Comparison of ENCODE assay signal across 8 cellular contexts in genomic region chrX:96683997-96684338, GRCh38. TPM values are rescaled to one million over a fixed set of nuclear protein-coding genes. Genes with fewer than 3 reads are reported as not detected.
DNase-seq lines count a peak whose midpoint lies in the region; ATAC-seq, FAIRE-seq and TF ChIP-seq lines count a peak whose summit lies in the region.

No MANE protein-coding gene starts in this region.

- H3K36me3 ChIP-seq in HAP-1 (replicated peaks) (no peaks in the 10 kb centered on the region), HepG2 (replicated peaks in 1 of 2; ENCODE audit: control insufficient read depth in 1 of 2, insufficient read depth in 2 of 2, low read length in 2 of 2) (no peaks in the 10 kb centered on the region)

- no peak for TF ChIP-seq RAD21 in HepG2 (CRISPR knock-in tag; IDR thresholded peaks at IDR 0.05)

- CTCF ChIA-PET in Calu3 (lab: Charles Lee): interaction anchor here (0.9 kb wide), 1 partner anchor 74 kb away, joined by 4 read pairs; no protein-coding TSS in a partner anchor
- CTCF ChIA-PET in activated CD8-positive, alpha-beta T cell treated with anti-CD3 and anti-CD28 coated beads for 36 hours (lab: Charles Lee): no interaction called here
- CTCF ChIA-PET in HepG2 (lab: Yijun Ruan, JAX; ENCODE audit: low intra/inter-chr PET ratio, low total read pairs): no interaction called here

- H3K9me3 Mint-ChIP-seq in Calu3 (ENCODE audit: low read depth, unreplicated experiment): no peaks in the 10 kb centered on the region
- H3K9me3 Mint-ChIP-seq in activated CD8-positive, alpha-beta T cell treated with anti-CD3 and anti-CD28 coated beads for 36 hours: no peaks in the 10 kb centered on the region

- H3K9ac ChIP-seq in HepG2 (ENCODE audit: insufficient read depth, low read depth, low read length): peak overlapping the region; percentile 63; the same call in 1 of the 2 replicates

- peaks cover 18% of the 10 kb centered on the region for H3K4me1 ChIP-seq in HAP-1
- H3K4me1 ChIP-seq in HepG2 (ENCODE audit: insufficient read depth, low read length): peaks cover 13% of the 10 kb centered on the region; the same call in 1 of the 2 replicates

- H3K27ac ChIP-seq in HepG2 (ENCODE audit: extremely low read length, insufficient read depth, low read length): peak overlapping the region; percentile 34

- H3K4me1 Mint-ChIP-seq in Calu3 (ENCODE audit: low read depth, unreplicated experiment): peaks cover 5% of the 10 kb centered on the region
- peaks cover 29% of the 10 kb centered on the region for H3K4me1 Mint-ChIP-seq in activated CD8-positive, alpha-beta T cell treated with anti-CD3 and anti-CD28 coated beads for 36 hours (ENCODE audit: low read depth)

- 22% methylated on average over 8 of the region's 8 CpGs for WGBS in HepG2 (ENCODE audit: low lambda C conversion rate)
- WGBS in lower leg skin, 2 donors: 21 to 31% methylated on average over 8 of the region's 8 CpGs

- intact Hi-C loops in Calu3 (cut with micrococcal nuclease; ENCODE audit: unreplicated experiment): loop anchor here (10.0 kb wide), 1 partner anchor 279 kb away; no protein-coding TSS in a partner anchor
- intact Hi-C loops in activated CD8-positive, alpha-beta T cell treated with anti-CD3 and anti-CD28 coated beads for 36 hours (cut with micrococcal nuclease): no loop called here
- intact Hi-C loops in HepG2 (cut with micrococcal nuclease; ENCODE audit: unreplicated experiment): loop anchor here (5.0 kb wide), 1 partner anchor 38 kb away; no protein-coding TSS in a partner anchor
- intact Hi-C loops in lower leg skin (cut with DNase I; ENCODE audit: low total_unique reads): no loop called here

- H3K4me2 ChIP-seq in HepG2 (ENCODE audit: low read depth, low read length): peak overlapping the region; percentile 78

- H3K9me3 ChIP-seq in HAP-1 (no peaks in the 10 kb centered on the region), HepG2 (ENCODE audit: low read length) (no peaks in the 10 kb centered on the region)

- ATAC-seq in activated CD8-positive, alpha-beta T cell treated with anti-CD3 and anti-CD28 coated beads for 36 hours: no peak
- ATAC-seq in HepG2 (no peak), GM19397 (IDR thresholded peaks at IDR 0.05; ENCODE audit: unreplicated experiment) (no peak)

- no peak overlapping the region for H2AFZ ChIP-seq in HepG2 (ENCODE audit: low read length)

- no peaks in the 10 kb centered on the region for H3K27me3 ChIP-seq in HAP-1 (ENCODE audit: low read depth)
- no peaks in the 10 kb centered on the region; a peak in 1 of 5 replicates for H3K27me3 ChIP-seq in HepG2 (ENCODE audit: control insufficient read depth in 1 of 2, insufficient read depth in 2 of 2, low read length in 2 of 2)

- H3K27ac Mint-ChIP-seq in Calu3 (ENCODE audit: unreplicated experiment): peak overlapping the region; percentile 93
- no peak overlapping the region for H3K27ac Mint-ChIP-seq in activated CD8-positive, alpha-beta T cell treated with anti-CD3 and anti-CD28 coated beads for 36 hours

- TF ChIP-seq CTCF in Calu3 (IDR thresholded peaks at IDR 0.05; ENCODE audit: unreplicated experiment): no peak
- TF ChIP-seq CTCF in activated CD8-positive, alpha-beta T cell treated with anti-CD3 and anti-CD28 coated beads for 36 hours (IDR thresholded peaks at IDR 0.05): no peak
- no peak for TF ChIP-seq CTCF in HepG2 (CRISPR knock-in tag; IDR thresholded peaks at IDR 0.05)
- no peak for TF ChIP-seq CTCF in lower leg skin (IDR thresholded peaks at IDR 0.05)

- H4K20me1 ChIP-seq in HepG2 (ENCODE audit: insufficient read depth, low read length): no peaks in the 10 kb centered on the region

- POLR2A ChIA-PET in activated CD8-positive, alpha-beta T cell treated with anti-CD3 and anti-CD28 coated beads for 36 hours (lab: Charles Lee): no interaction called here
- POLR2A ChIA-PET in HepG2 (lab: Yijun Ruan, JAX): no interaction called here

- TF ChIP-seq POLR2A in HepG2 (IDR thresholded peaks at IDR 0.05; ENCODE audit: insufficient read depth in 1 of 2, low read depth in 2 of 2, low read length in 2 of 2) (no peak), lower leg skin (IDR thresholded peaks at IDR 0.05) (no peak)

- no peaks in the 10 kb centered on the region for H3K79me2 ChIP-seq in HepG2 (ENCODE audit: insufficient read depth, low read length)

- no peaks in the 10 kb centered on the region for H3K27me3 Mint-ChIP-seq in Calu3 (ENCODE audit: unreplicated experiment)
- H3K27me3 Mint-ChIP-seq in activated CD8-positive, alpha-beta T cell treated with anti-CD3 and anti-CD28 coated beads for 36 hours: no peaks in the 10 kb centered on the region

- H3K4me3 ChIP-seq in HAP-1: peak overlapping the region; percentile 76
- peak overlapping the region; percentile 67 to 79 (median 76) for H3K4me3 ChIP-seq in HepG2 (replicated peaks in 1 of 3; ENCODE audit: insufficient read depth in 1 of 3, low read depth in 2 of 3, low read length in 3 of 3)
- no peak overlapping the region for H3K4me3 ChIP-seq in lower leg skin (ENCODE audit: low read depth, poor library complexity, severe bottlenecking)

- H3K4me3 Mint-ChIP-seq in Calu3 (ENCODE audit: low read depth, unreplicated experiment): peak overlapping the region; percentile 100
- peak overlapping the region; percentile 91 for H3K4me3 Mint-ChIP-seq in activated CD8-positive, alpha-beta T cell treated with anti-CD3 and anti-CD28 coated beads for 36 hours

- no peak for DNase-seq in Calu3
- peak in 1 of 2 experiments; percentile 52 for DNase-seq in HAP-1 (ENCODE audit: low spot score in 2 of 2)
- no peak for DNase-seq in activated CD8-positive, alpha-beta T cell treated with anti-CD3 and anti-CD28 coated beads for 36 hours
- DNase-seq in HepG2 (ENCODE audit: low spot score): peak; percentile 0
- no peak for DNase-seq in lower leg skin (ENCODE audit: low spot score in 2 of 2)
- no peak for DNase-seq in retina
- DNase-seq in KBM-7: no peak

- TF ChIP-seq EP300 in HepG2 (IDR thresholded peaks at IDR 0.05; ENCODE audit: low read depth in 2 of 2, low read length in 2 of 2): no peak
- no peak for TF ChIP-seq EP300 in HepG2 (CRISPR knock-in tag; IDR thresholded peaks at IDR 0.05; ENCODE audit: borderline replicate concordance)

- BruUV-seq in Calu3 (replicated peaks; lab: Mats Ljungman, UMichigan): TSS peak; percentile 57
- TSS peak; percentile 76 for BruUV-seq in HepG2 (replicated peaks; lab: Mats Ljungman, UMichigan)

- no peak for FAIRE-seq in HepG2 (lab: Jason Lieb, UNC)

- peaks cover 24% of the 10 kb centered on the region for H3K36me3 Mint-ChIP-seq in Calu3 (ENCODE audit: insufficient read depth, unreplicated experiment)
- no peaks in the 10 kb centered on the region for H3K36me3 Mint-ChIP-seq in activated CD8-positive, alpha-beta T cell treated with anti-CD3 and anti-CD28 coated beads for 36 hours (ENCODE audit: low read depth)

- in situ Hi-C loops in HAP-1 (cut with MboI; ENCODE audit: low sequenced_read_pairs) (no loop called here), HepG2 (cut with HindIII; ENCODE audit: extremely low pct_ligation_motif_present, low pct_unique_long_range_greater_than_20kb) (no loop called here), KBM-7 (cut with MboI; ENCODE audit: low pct_unique_long_range_greater_than_20kb, low sequenced_read_pairs) (no loop called here)

TF ChIP-seq in HepG2, 621 proteins besides CTCF, POLR2A, EP300 and RAD21:
- TF ChIP-seq CBX5 (CRISPR knock-in tag; IDR thresholded peaks at IDR 0.05; ENCODE audit: borderline replicate concordance) (no peak), ZBTB21 (CRISPR knock-in tag; IDR thresholded peaks at IDR 0.05) (no peak), ZFP62 (CRISPR knock-in tag; IDR thresholded peaks at IDR 0.05) (no peak), ZNF3 (CRISPR knock-in tag; IDR thresholded peaks at IDR 0.05) (no peak), NFE2L1 (CRISPR knock-in tag; IDR thresholded peaks at IDR 0.05; ENCODE audit: borderline replicate concordance) (no peak)

RNA-seq across cellular contexts. Expression of gene DIAPH2, which starts 0.7 kb away (rescaled TPM):
- total RNA-seq in Calu3 (2022): 20.9 and 24.2 TPM in 2 replicates
- total RNA-seq in activated CD8-positive, alpha-beta T cell treated with anti-CD3 and anti-CD28 coated beads for 36 hours: 1 to 10 TPM; 8.1 to 8.5 TPM
- total RNA-seq in HepG2 (2016; rRNA removed; fragmentation: Illumina TruSeq; extraction: Trizol): 8.3 and 8.5 TPM in 2 replicates
- total RNA-seq in HepG2 (2016; cell fraction: cytosol; rRNA removed; fragmentation: Illumina TruSeq; extraction: Trizol; ENCODE audit: low read depth): 1.6 and 1.8 TPM in 2 replicates
- 8.0 and 8.7 TPM in 2 replicates for total RNA-seq in HepG2 (2016; cell fraction: insoluble cytoplasmic fraction; rRNA removed; fragmentation: Illumina TruSeq; extraction: Trizol)
- 2.4 and 2.6 TPM in 2 replicates for total RNA-seq in HepG2 (2016; cell fraction: membrane; rRNA removed; fragmentation: Illumina TruSeq; extraction: Trizol)
- total RNA-seq in HepG2 (2016; cell fraction: nucleus; rRNA removed; fragmentation: Illumina TruSeq; extraction: Trizol): 16.7 and 18.6 TPM in 2 replicates
- polyA plus RNA-seq in HepG2 (2011; rRNA removed): 1.7 and 2.1 TPM in 2 replicates
- 0.75 and 1.3 TPM in 2 replicates for polyA plus RNA-seq in HepG2 (2011; cell fraction: cytosol; rRNA removed)
- polyA plus RNA-seq in HepG2 (2011; cell fraction: nucleus; rRNA removed): 1.2 and 1.4 TPM in 2 replicates
- polyA plus RNA-seq in HepG2 (2012): 3.1 and 3.5 TPM in 2 replicates
- polyA plus RNA-seq in HepG2 (2016; cell fraction: cytosol; fragmentation: Illumina TruSeq; extraction: Trizol; ENCODE audit: low read depth): 0.36 and 0.41 TPM in 2 replicates
- polyA plus RNA-seq in HepG2 (2016; cell fraction: insoluble cytoplasmic fraction; fragmentation: Illumina TruSeq; extraction: Trizol; ENCODE audit: low read depth): 5.5 TPM in 2 replicates
- polyA plus RNA-seq in HepG2 (2016; cell fraction: membrane; fragmentation: Illumina TruSeq; extraction: Trizol; ENCODE audit: low read depth): 0.60 and 0.92 TPM in 2 replicates
- polyA plus RNA-seq in HepG2 (2016; cell fraction: nucleus; fragmentation: Illumina TruSeq; extraction: Trizol; ENCODE audit: insufficient read depth, low read depth): 3.5 and 3.8 TPM in 2 replicates
- 4.9 and 13.4 TPM in 2 replicates for polyA minus RNA-seq in HepG2 (2011; rRNA and poly(A)+ RNA removed; ENCODE audit: low replicate concordance)
- polyA minus RNA-seq in HepG2 (2011; cell fraction: cytosol; rRNA and poly(A)+ RNA removed): 3.9 and 5.2 TPM in 2 replicates
- polyA minus RNA-seq in HepG2 (2011; cell fraction: nucleus; rRNA and poly(A)+ RNA removed): 30.6 and 33.7 TPM in 2 replicates
- 10 to 100 TPM; 16.7 to 27.3 (median 20.3) TPM for total RNA-seq in lower leg skin

Comparison
In these comparisons a context has a peak if more than half of its experiments do, and no peak if none do; other contexts are left out.
1. intact Hi-C loops: an anchor here in Calu3 (10.0 kb wide) and HepG2 (5.0 kb wide); none called in activated CD8-positive, alpha-beta T cell treated with anti-CD3 and anti-CD28 coated beads for 36 hours and lower leg skin.